ENCODE assay signal across 12 cellular contexts in the genomic region with DNA sequence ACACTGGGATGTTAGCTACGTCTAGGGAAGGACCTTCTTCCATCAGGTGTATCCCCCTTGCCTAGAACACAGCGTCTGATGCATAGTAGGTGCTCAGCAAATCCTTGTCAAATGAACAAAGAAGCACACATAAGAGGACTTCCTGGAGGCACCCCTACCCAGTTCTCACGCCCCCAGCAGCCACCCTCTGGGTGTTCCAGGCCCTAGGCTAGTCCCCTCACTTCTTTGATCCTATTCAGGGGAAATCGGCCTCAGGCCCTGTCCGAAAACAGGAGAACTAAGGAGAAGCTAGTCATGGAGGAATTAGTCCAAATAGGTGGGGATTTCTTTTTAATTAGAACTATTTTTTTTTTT.
DNase-seq lines count a peak whose midpoint lies in the region; ATAC-seq and TF ChIP-seq lines count a peak whose summit lies in the region.
"Had no signal": no experiment of that assay in that cellular context is flagged by ENCODE, and none has a peak within 500 bp of the region (broad histone marks: within the 10 kb centered on the region; RNA-seq: fewer than 3 reads in every experiment).

No MANE protein-coding gene starts in this region.

- H3K27me3 Mint-ChIP-seq in activated naive CD4-positive, alpha-beta T cell treated with anti-CD3 and anti-CD28 coated beads, Interleukin-2, amount 10 ng/mL, durations not matched to agents 7 days and 5 days = peaks cover 63% of the 10 kb centered on the region

- TF ChIP-seq CTCF in right atrium auricular region (IDR thresholded peaks at IDR 0.05) (no peak), foreskin keratinocyte (conservative IDR thresholded peaks at IDR 0.05) (no peak), prostate gland (IDR thresholded peaks at IDR 0.05) (no peak), vagina (IDR thresholded peaks at IDR 0.05) (no peak)

- WGBS in right cardiac atrium = 78% methylated on average over 5 of the region's 5 CpGs
- 63% methylated on average over 5 of the region's 5 CpGs for WGBS in prostate gland

- no peak overlapping the region for H3K27ac Mint-ChIP-seq in activated naive CD4-positive, alpha-beta T cell treated with anti-CD3 and anti-CD28 coated beads, Interleukin-2, amount 10 ng/mL, durations not matched to agents 7 days and 5 days

- H3K4me1 Mint-ChIP-seq in activated naive CD4-positive, alpha-beta T cell treated with anti-CD3 and anti-CD28 coated beads, Interleukin-2, amount 10 ng/mL, durations not matched to agents 7 days and 5 days = peaks cover 3% of the 10 kb centered on the region

- intact Hi-C loops in right cardiac atrium (cut with DNase I) (no loop called here), prostate gland (cut with DNase I) (no loop called here), vagina (cut with DNase I) (no loop called here)

- H3K9me3 ChIP-seq in right atrium auricular region (no peaks in the 10 kb centered on the region), right cardiac atrium (ENCODE audit: control insufficient read depth, low read length) (no peaks in the 10 kb centered on the region), prostate gland (no peaks in the 10 kb centered on the region), vagina (no peaks in the 10 kb centered on the region)

- H3K4me1 ChIP-seq in right atrium auricular region (peaks cover 0 to 44% of the 10 kb centered on the region in 2 donors), right cardiac atrium (ENCODE audit: control insufficient read depth, insufficient read depth, low read length) (peaks cover 18% of the 10 kb centered on the region), foreskin keratinocyte (peaks cover 38% of the 10 kb centered on the region), prostate gland (replicated peaks) (peaks cover 5% of the 10 kb centered on the region), vagina (peaks cover 45% of the 10 kb centered on the region)

- no peaks in the 10 kb centered on the region for H3K36me3 Mint-ChIP-seq in activated naive CD4-positive, alpha-beta T cell treated with anti-CD3 and anti-CD28 coated beads, Interleukin-2, amount 10 ng/mL, durations not matched to agents 7 days and 5 days

- H3K36me3 ChIP-seq in right atrium auricular region (no peaks in the 10 kb centered on the region), prostate gland (no peaks in the 10 kb centered on the region), vagina (no peaks in the 10 kb centered on the region)

- H3K9me3 Mint-ChIP-seq in activated naive CD4-positive, alpha-beta T cell treated with anti-CD3 and anti-CD28 coated beads, Interleukin-2, amount 10 ng/mL, durations not matched to agents 7 days and 5 days = no peaks in the 10 kb centered on the region

- H3K27me3 ChIP-seq in right atrium auricular region = no peaks in the 10 kb centered on the region
- no peaks in the 10 kb centered on the region for H3K27me3 ChIP-seq in right cardiac atrium (ENCODE audit: control insufficient read depth, insufficient read depth)
- H3K27me3 ChIP-seq in foreskin keratinocyte = no peaks in the 10 kb centered on the region
- no peaks in the 10 kb centered on the region for H3K27me3 ChIP-seq in prostate gland (replicated peaks; ENCODE audit: insufficient read depth)
- H3K27me3 ChIP-seq in vagina = no peaks in the 10 kb centered on the region

- H3K27ac ChIP-seq in right atrium auricular region (peak overlapping the region; percentile 67 to 77), right cardiac atrium (ENCODE audit: low read length) (no peak overlapping the region), foreskin keratinocyte (peak overlapping the region; percentile 84), prostate gland (peak overlapping the region; percentile 9 to 62), vagina (peak overlapping the region; percentile 68)

- DNase-seq in right atrium auricular region (ENCODE audit: low spot score) = no peak
- no peak for DNase-seq in right cardiac atrium
- DNase-seq in foreskin keratinocyte = no peak
- no peak for DNase-seq in prostate gland (ENCODE audit: low spot score)
- DNase-seq in vagina (ENCODE audit: extremely low spot score in 2 of 2) = peak; percentile 61 to 69
- DNase-seq in NCI-H2107 (lab: John Stamatoyannopoulos, UW) = no peak
- no peak for DNase-seq in activated naive CD4-positive, alpha-beta T cell treated with anti-CD3 and anti-CD28 coated beads, Interleukin-2, amount 10 ng/mL, durations not matched to agents 7 days and 5 days
- DNase-seq in NCI-H1930 (lab: John Stamatoyannopoulos, UW) = no peak
- DNase-seq: activated naive CD4-positive, alpha-beta T cell; cerebellar nuclear complex; NCI-H2029 had no signal

- ATAC-seq in right cardiac atrium = no peak
- no peak for ATAC-seq in foreskin keratinocyte
- ATAC-seq: K562 had no signal

- CTCF ChIA-PET in activated naive CD4-positive, alpha-beta T cell treated with anti-CD3 and anti-CD28 coated beads, Interleukin-2, amount 10 ng/mL, durations not matched to agents 7 days and 5 days (lab: Charles Lee) = no interaction called here

- H3K4me3 ChIP-seq in right atrium auricular region (no peak overlapping the region), right cardiac atrium (ENCODE audit: low read length) (no peak overlapping the region), prostate gland (no peak overlapping the region), vagina (no peak overlapping the region)
- H3K4me3 ChIP-seq: K562 had no signal

- H3K4me3 Mint-ChIP-seq in activated naive CD4-positive, alpha-beta T cell treated with anti-CD3 and anti-CD28 coated beads, Interleukin-2, amount 10 ng/mL, durations not matched to agents 7 days and 5 days = no peak overlapping the region

- no peak for TF ChIP-seq POLR2A in prostate gland (IDR thresholded peaks at IDR 0.05)
- TF ChIP-seq POLR2A in vagina (IDR thresholded peaks at IDR 0.05) = no peak

Comparison
In these comparisons a context has a peak if more than half of its experiments do, and no peak if none do; other contexts are left out.
1. DNase-seq: peak in vagina (2 of 2); none in right atrium auricular region (single experiment), right cardiac atrium (0 of 3), foreskin keratinocyte (0 of 2), prostate gland (single experiment), NCI-H2107 (single experiment), activated naive CD4-positive, alpha-beta T cell treated with anti-CD3 and anti-CD28 coated beads, Interleukin-2, amount 10 ng/mL, durations not matched to agents 7 days and 5 days (single experiment) and NCI-H1930 (0 of 2).